12 cellular contexts compared by ENCODE assay signal in genomic region chr3:120144267-120144666, GRCh38. TPM values are rescaled to one million over a fixed set of nuclear protein-coding genes. Genes with fewer than 3 reads are reported as not detected.
A peak's percentile ranks its signal among the peaks of the same experiment; 100 is the strongest.
DNase-seq lines count a peak whose midpoint lies in the region; ATAC-seq, FAIRE-seq and TF ChIP-seq lines count a peak whose summit lies in the region.
"Had no signal": no experiment of that assay in that cellular context is flagged by ENCODE, and none has a peak within 500 bp of the region (broad histone marks: within the 10 kb centered on the region; RNA-seq: fewer than 3 reads in every experiment).

No MANE protein-coding gene starts in this region.

- no peak overlapping the region for H3K4me3 Mint-ChIP-seq in effector memory CD8-positive, alpha-beta T cell

- no peak for DNase-seq in Right ventricle myocardium superior
- no peak for DNase-seq in cardiac septum (ENCODE audit: low spot score)
- peak; percentile 20 for DNase-seq in astrocyte of the spinal cord (ENCODE audit: low read depth, low spot score)
- DNase-seq in iris pigment epithelial cell (ENCODE audit: low read depth): peak; percentile 55
- peak; percentile 78 for DNase-seq in urothelium cell line (ENCODE audit: low spot score)
- DNase-seq in GM19238 (ENCODE audit: insufficient read length, low spot score): no peak
- DNase-seq in effector memory CD8-positive, alpha-beta T cell: no peak
- no peak for DNase-seq in DMS114 treated with DMSO at 0.1 percent for 48 hours (lab: John Stamatoyannopoulos, UW; ENCODE audit: unreplicated experiment)
- DNase-seq: GOT3, midbrain, NCI-H1048, uterus had no signal

- intact Hi-C loops in Right ventricle myocardium superior (cut with DNase I) (no loop called here), cardiac septum (cut with DNase I) (no loop called here)

- H3K9me3 Mint-ChIP-seq in effector memory CD8-positive, alpha-beta T cell: no peaks in the 10 kb centered on the region

- H3K27me3 Mint-ChIP-seq in effector memory CD8-positive, alpha-beta T cell: no peaks in the 10 kb centered on the region

- FAIRE-seq in urothelium cell line (lab: Jason Lieb, UNC): peak; percentile 52

- H3K36me3 Mint-ChIP-seq in effector memory CD8-positive, alpha-beta T cell (ENCODE audit: insufficient read depth): peaks cover 3% of the 10 kb centered on the region

- peaks cover 2 to 3% of the 10 kb centered on the region in 2 donors for H3K4me1 Mint-ChIP-seq in effector memory CD8-positive, alpha-beta T cell (ENCODE audit: low read depth in 2 of 2)

- peak; percentile 70 for ATAC-seq in Right ventricle myocardium superior (ENCODE audit: poor library complexity)
- ATAC-seq in effector memory CD8-positive, alpha-beta T cell (replicated peaks): no peak

- no peak overlapping the region for H3K4me3 ChIP-seq in astrocyte of the spinal cord (ENCODE audit: low read depth, low read length)
- H3K4me3 ChIP-seq: uterus had no signal

- in situ Hi-C loops in astrocyte of the spinal cord (cut with HindIII; ENCODE audit: low sequenced_read_pairs): no loop called here

- no peak for TF ChIP-seq CTCF in astrocyte of the spinal cord (IDR thresholded peaks at IDR 0.05; ENCODE audit: low read depth, low read length)

- no peak overlapping the region for H3K27ac Mint-ChIP-seq in effector memory CD8-positive, alpha-beta T cell

RNA-seq across cellular contexts. Expression of gene GSK3B, which starts 50.0 kb away (rescaled TPM):
- total RNA-seq in Right ventricle myocardium superior: 35.0 TPM
- total RNA-seq in cardiac septum: 46.8 TPM

Comparison
In these comparisons a context has a peak if more than half of its experiments do, and no peak if none do; other contexts are left out.
1. DNase-seq: peak in astrocyte of the spinal cord (single experiment), iris pigment epithelial cell (single experiment) and urothelium cell line (single experiment); none in Right ventricle myocardium superior (single experiment), cardiac septum (single experiment), GM19238 (single experiment), effector memory CD8-positive, alpha-beta T cell (0 of 3) and DMS114 treated with DMSO at 0.1 percent for 48 hours (single experiment).